In the genomic region with DNA sequence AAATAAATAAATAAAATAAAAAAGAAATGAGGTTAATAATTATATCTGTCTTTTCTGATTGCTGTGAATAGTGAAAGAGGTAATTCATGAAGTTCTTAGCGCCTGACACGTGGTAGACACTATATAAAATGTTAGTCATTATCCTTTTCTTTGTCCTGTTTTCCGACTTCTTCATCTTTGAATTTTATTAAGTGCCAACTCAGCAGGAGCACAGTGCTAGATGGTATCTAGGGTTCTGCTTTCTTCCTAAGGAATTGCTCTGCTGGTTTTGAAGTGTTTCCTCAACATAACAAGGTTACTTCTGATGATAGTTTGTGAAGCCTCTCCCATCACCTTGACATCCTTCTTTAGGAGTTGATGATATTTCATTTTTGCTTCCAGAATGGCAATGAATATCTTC, we compare ENCODE assay signal across 23 cellular contexts.
DNase-seq lines count a peak whose midpoint lies in the region; ATAC-seq, FAIRE-seq and TF ChIP-seq lines count a peak whose summit lies in the region.
"Had no signal": no experiment of that assay in that cellular context is flagged by ENCODE, and none has a peak within 500 bp of the region (broad histone marks: within the 10 kb centered on the region; RNA-seq: fewer than 3 reads in every experiment).

No MANE protein-coding gene starts in this region.

- H3K4me1 ChIP-seq in HepG2 (ENCODE audit: insufficient read depth, low read length) (no peaks in the 10 kb centered on the region), right lobe of liver (no peaks in the 10 kb centered on the region), smooth muscle cell (ENCODE audit: low read depth) (no peaks in the 10 kb centered on the region), uterus (peaks cover 0 to 2% of the 10 kb centered on the region in 2 donors)

- no peaks in the 10 kb centered on the region for H3K9me3 ChIP-seq in HepG2 (ENCODE audit: low read length)
- no peaks in the 10 kb centered on the region for H3K9me3 ChIP-seq in right lobe of liver
- no peaks in the 10 kb centered on the region for H3K9me3 ChIP-seq in smooth muscle cell (replicated peaks; ENCODE audit: low read depth)
- no peaks in the 10 kb centered on the region for H3K9me3 ChIP-seq in uterus

- POLR2A ChIA-PET in HepG2 (lab: Yijun Ruan, JAX): no interaction called here

- H2AFZ ChIP-seq in HepG2 (ENCODE audit: low read length) (no peak overlapping the region), smooth muscle cell (ENCODE audit: low read depth) (no peak overlapping the region)

- no peak for TF ChIP-seq POLR2A in HepG2 (IDR thresholded peaks at IDR 0.05; ENCODE audit: insufficient read depth in 1 of 2, low read depth in 2 of 2, low read length in 2 of 2)
- no peak for TF ChIP-seq POLR2A in right lobe of liver (IDR thresholded peaks at IDR 0.05)
- no peak for TF ChIP-seq POLR2A in uterus (IDR thresholded peaks at IDR 0.05)

- H3F3A ChIP-seq in smooth muscle cell (ENCODE audit: low read depth): peaks cover 6% of the 10 kb centered on the region

- H3K27me3 ChIP-seq in HepG2 (ENCODE audit: control insufficient read depth in 1 of 2, insufficient read depth in 2 of 2, low read length in 2 of 2) (no peaks in the 10 kb centered on the region), right lobe of liver (no peaks in the 10 kb centered on the region), dorsolateral prefrontal cortex (no peaks in the 10 kb centered on the region), smooth muscle cell (ENCODE audit: low read depth) (no peaks in the 10 kb centered on the region), uterus (no peaks in the 10 kb centered on the region)

- ATAC-seq in HepG2 (no peak), right lobe of liver (no peak), HG03095 (IDR thresholded peaks at IDR 0.05; ENCODE audit: unreplicated experiment) (no peak), HG03521 (IDR thresholded peaks at IDR 0.05; ENCODE audit: unreplicated experiment) (no peak)

- TF ChIP-seq EP300 in HepG2 (IDR thresholded peaks at IDR 0.05; ENCODE audit: low read depth in 2 of 2, low read length in 2 of 2): no peak
- no peak for TF ChIP-seq EP300 in HepG2 (CRISPR knock-in tag; IDR thresholded peaks at IDR 0.05; ENCODE audit: borderline replicate concordance)

- WGBS in HepG2 (ENCODE audit: low lambda C conversion rate): 9% methylated on average over 3 of the region's 3 CpGs
- 69% methylated on average over 3 of the region's 3 CpGs for WGBS in right lobe of liver (ENCODE audit: insufficient coverage, low coverage, low lambda C conversion rate, missing lambda C conversion rate)
- WGBS in smooth muscle cell (ENCODE audit: low lambda C conversion rate): 66% methylated on average over 3 of the region's 3 CpGs

- H3K4me2 ChIP-seq in HepG2 (ENCODE audit: low read depth, low read length): no peak overlapping the region
- peak overlapping the region; percentile 38 for H3K4me2 ChIP-seq in smooth muscle cell

- H3K4me3 ChIP-seq in HepG2 (replicated peaks in 1 of 3; ENCODE audit: insufficient read depth in 1 of 3, low read depth in 2 of 3, low read length in 3 of 3) (no peak overlapping the region), right lobe of liver (no peak overlapping the region), dorsolateral prefrontal cortex (no peak overlapping the region), smooth muscle cell (no peak overlapping the region), uterus (no peak overlapping the region)
- H3K4me3 ChIP-seq: GM23248 had no signal

- no peak for FAIRE-seq in HepG2 (lab: Jason Lieb, UNC)
- FAIRE-seq: A204.1, G401.6, GM12892, GM19239, H1 had no signal

- H3K9ac ChIP-seq in HepG2 (ENCODE audit: insufficient read depth, low read depth, low read length) (no peak overlapping the region), smooth muscle cell (ENCODE audit: low read depth) (no peak overlapping the region)
- H3K9ac ChIP-seq: GM23248 had no signal

- H4K20me1 ChIP-seq in HepG2 (ENCODE audit: insufficient read depth, low read length) (no peaks in the 10 kb centered on the region), smooth muscle cell (ENCODE audit: low read depth) (no peaks in the 10 kb centered on the region)

- CTCF ChIA-PET in HepG2 (lab: Yijun Ruan, JAX; ENCODE audit: low intra/inter-chr PET ratio, low total read pairs): no interaction called here

- no peaks in the 10 kb centered on the region for H3K36me3 ChIP-seq in HepG2 (replicated peaks in 1 of 2; ENCODE audit: control insufficient read depth in 1 of 2, insufficient read depth in 2 of 2, low read length in 2 of 2)
- no peaks in the 10 kb centered on the region for H3K36me3 ChIP-seq in right lobe of liver
- H3K36me3 ChIP-seq in smooth muscle cell (ENCODE audit: low read depth): no peaks in the 10 kb centered on the region
- no peaks in the 10 kb centered on the region for H3K36me3 ChIP-seq in uterus

- no peak overlapping the region for H3K27ac ChIP-seq in HepG2 (ENCODE audit: extremely low read length, insufficient read depth, low read length)
- no peak overlapping the region for H3K27ac ChIP-seq in right lobe of liver
- peak overlapping the region in 51 of 59 donors; percentile 29 to 93 (median 82) for H3K27ac ChIP-seq in dorsolateral prefrontal cortex
- no peak overlapping the region for H3K27ac ChIP-seq in smooth muscle cell (ENCODE audit: low read depth)
- H3K27ac ChIP-seq in uterus: peak overlapping the region; percentile 25 to 77
- H3K27ac ChIP-seq: 22Rv1, GM23248 had no signal

- H3K79me2 ChIP-seq in HepG2 (ENCODE audit: insufficient read depth, low read length): no peaks in the 10 kb centered on the region
- no peaks in the 10 kb centered on the region for H3K79me2 ChIP-seq in smooth muscle cell (ENCODE audit: low read depth)

- TF ChIP-seq RAD21 in HepG2 (CRISPR knock-in tag; IDR thresholded peaks at IDR 0.05): no peak

- in situ Hi-C loops in HepG2 (cut with HindIII; ENCODE audit: extremely low pct_ligation_motif_present, low pct_unique_long_range_greater_than_20kb): no loop called here

- intact Hi-C loops in HepG2 (cut with micrococcal nuclease; ENCODE audit: unreplicated experiment): no loop called here
- intact Hi-C loops in right lobe of liver (cut with DNase I): no loop called here
- intact Hi-C loops in dorsolateral prefrontal cortex (cut with DNase I): no loop called here
- intact Hi-C loops in uterus (cut with DNase I; ENCODE audit: low total_unique reads): no loop called here

- TF ChIP-seq CTCF in HepG2 (CRISPR knock-in tag; IDR thresholded peaks at IDR 0.05) (no peak), right lobe of liver (IDR thresholded peaks at IDR 0.05) (no peak), dorsolateral prefrontal cortex (IDR thresholded peaks at IDR 0.05 in 54 of 56, conservative IDR thresholded peaks at IDR 0.05 in 2 of 56; ENCODE audit: low read depth in 1 of 56, partially characterized antibody in 56 of 56) (no peak), smooth muscle cell (IDR thresholded peaks at IDR 0.05; ENCODE audit: borderline replicate concordance, insufficient read depth, poor library complexity, severe bottlenecking) (no peak), uterus (IDR thresholded peaks at IDR 0.05) (no peak)

- BruUV-seq in HepG2 (replicated peaks; lab: Mats Ljungman, UMichigan): no TSS peak

- DNase-seq in HepG2 (ENCODE audit: low spot score): no peak
- DNase-seq in right lobe of liver: no peak
- DNase-seq in dorsolateral prefrontal cortex: no peak
- no peak for DNase-seq in smooth muscle cell (lab: John Stamatoyannopoulos, UW; ENCODE audit: unreplicated experiment)
- no peak for DNase-seq in uterus
- no peak for DNase-seq in NCI-H2029 treated with DMSO at 0.1 percent for 48 hours (lab: John Stamatoyannopoulos, UW)
- DNase-seq: C1 segment of cervical spinal cord; Calu3; CD4-positive, alpha-beta memory T cell; COR-L47; DMS153; DND-41; GM23248; H7; HCEC 1CT had no signal

TF ChIP-seq in HepG2, 621 proteins besides CTCF, POLR2A, EP300 and RAD21:
- TF ChIP-seq SOX5 (CRISPR knock-in tag; IDR thresholded peaks at IDR 0.05; ENCODE audit: borderline replicate concordance) (no peak), CENPT (CRISPR knock-in tag; IDR thresholded peaks at IDR 0.05; ENCODE audit: low read depth) (no peak), ATM (IDR thresholded peaks at IDR 0.05; ENCODE audit: borderline replicate concordance) (no peak), SP1 (IDR thresholded peaks at IDR 0.05) (no peak), SP1 (CRISPR knock-in tag; IDR thresholded peaks at IDR 0.05) (no peak), MAFF (IDR thresholded peaks at IDR 0.05; ENCODE audit: low read depth, low read length) (peak; percentile 33; the same call in 1 of the 2 replicates), MAFK (conservative IDR thresholded peaks at IDR 0.05 in 1 of 2, IDR thresholded peaks at IDR 0.05 in 1 of 2; ENCODE audit: low read length in 2 of 2) (peak; percentile 24 to 54; a peak in 3 of 4 replicates)

Comparison
In these comparisons a context has a peak if more than half of its experiments do, and no peak if none do; other contexts are left out.
1. H3K27ac ChIP-seq: peak in dorsolateral prefrontal cortex (51 of 59) and uterus (2 of 2); none in HepG2 (single experiment), right lobe of liver (0 of 3) and smooth muscle cell (single experiment).